ENCODE assay signal across 19 cellular contexts in the genomic region with DNA sequence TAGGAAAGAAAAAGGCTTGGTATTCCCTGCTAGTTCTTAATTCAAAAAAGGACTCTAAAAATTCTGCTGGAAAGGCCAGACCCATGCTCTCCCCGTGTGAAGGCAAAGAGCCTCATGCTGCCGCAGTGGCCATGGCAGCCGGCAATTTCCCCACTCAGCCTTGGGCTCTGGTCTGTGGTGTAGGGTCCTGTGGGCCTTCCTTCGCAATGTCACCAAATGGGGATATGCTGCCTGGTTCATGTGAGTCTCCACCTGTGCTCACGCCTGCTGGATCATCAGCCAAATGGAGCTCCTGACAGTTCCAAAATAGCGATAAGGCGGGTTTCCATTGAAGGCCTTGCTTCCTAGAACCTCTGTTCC.
DNase-seq lines count a peak whose midpoint lies in the region; TF ChIP-seq lines count a peak whose summit lies in the region.
"Had no signal": no experiment of that assay in that cellular context is flagged by ENCODE, and none has a peak within 500 bp of the region (broad histone marks: within the 10 kb centered on the region; RNA-seq: fewer than 3 reads in every experiment).

No MANE protein-coding gene starts in this region.

- peak overlapping the region; percentile 46 for H3K4me3 ChIP-seq in NB4 (ENCODE audit: low read depth, low read length)
- H3K4me3 ChIP-seq in esophagus muscularis mucosa = no peak overlapping the region
- H3K4me3 ChIP-seq in suprapubic skin = no peak overlapping the region
- H3K4me3 ChIP-seq in vagina = no peak overlapping the region
- H3K4me3 ChIP-seq in ovary = no peak overlapping the region
- H3K4me3 ChIP-seq: A549; BLaER1 treated with 17β-estradiol and CSF1 and Interleukin-3, amounts not matched to agents 10 nM and 100 nM; GM12878; HAP-1 had no signal

- TF ChIP-seq CTCF in NB4 (IDR thresholded peaks at IDR 0.05; ENCODE audit: low read depth, low read length) (no peak), esophagus muscularis mucosa (IDR thresholded peaks at IDR 0.05) (no peak), suprapubic skin (IDR thresholded peaks at IDR 0.05) (no peak), vagina (IDR thresholded peaks at IDR 0.05) (no peak), ovary (IDR thresholded peaks at IDR 0.05) (no peak)

- no peaks in the 10 kb centered on the region for H3K36me3 ChIP-seq in esophagus muscularis mucosa
- H3K36me3 ChIP-seq in suprapubic skin = no peaks in the 10 kb centered on the region
- no peaks in the 10 kb centered on the region for H3K36me3 ChIP-seq in vagina
- no peaks in the 10 kb centered on the region for H3K36me3 ChIP-seq in ovary
- H3K36me3 ChIP-seq: BLaER1 treated with 17β-estradiol and CSF1 and Interleukin-3, amounts not matched to agents 10 nM and 100 nM; HAP-1 had no signal

- intact Hi-C loops in esophagus muscularis mucosa (cut with DNase I) = no loop called here
- intact Hi-C loops in vagina (cut with DNase I) = no loop called here
- intact Hi-C loops in ovary (cut with DNase I) = no loop called here

- TF ChIP-seq EP300 in esophagus muscularis mucosa (IDR thresholded peaks at IDR 0.05) (no peak), suprapubic skin (IDR thresholded peaks at IDR 0.05) (no peak), ovary (IDR thresholded peaks at IDR 0.05) (no peak)

- no peaks in the 10 kb centered on the region for H3K9me3 ChIP-seq in esophagus muscularis mucosa
- no peaks in the 10 kb centered on the region for H3K9me3 ChIP-seq in suprapubic skin
- no peaks in the 10 kb centered on the region for H3K9me3 ChIP-seq in vagina
- H3K9me3 ChIP-seq in ovary = no peaks in the 10 kb centered on the region
- H3K9me3 ChIP-seq: A549, HAP-1 had no signal

- H3K27me3 ChIP-seq in esophagus muscularis mucosa (no peaks in the 10 kb centered on the region), suprapubic skin (no peaks in the 10 kb centered on the region), vagina (no peaks in the 10 kb centered on the region), ovary (no peaks in the 10 kb centered on the region)
- H3K27me3 ChIP-seq: BLaER1 treated with 17β-estradiol and CSF1 and Interleukin-3, amounts not matched to agents 10 nM and 100 nM had no signal

- no peaks in the 10 kb centered on the region for H3K4me1 ChIP-seq in esophagus muscularis mucosa
- H3K4me1 ChIP-seq in suprapubic skin = no peaks in the 10 kb centered on the region
- no peaks in the 10 kb centered on the region for H3K4me1 ChIP-seq in vagina
- H3K4me1 ChIP-seq in ovary (ENCODE audit: insufficient read depth) = no peaks in the 10 kb centered on the region
- H3K4me1 ChIP-seq: A549, HAP-1 had no signal

- 94% methylated on average over 7 of the region's 7 CpGs for WGBS in esophagus muscularis mucosa
- WGBS in suprapubic skin = 95% methylated on average over 7 of the region's 7 CpGs
- WGBS in ovary, 3 donors = 90 to 98% (median 96%) methylated on average over 7 of the region's 7 CpGs

- no peak for TF ChIP-seq POLR2A in NB4 (IDR thresholded peaks at IDR 0.05; ENCODE audit: extremely low read depth, insufficient read length)
- no peak for TF ChIP-seq POLR2A in esophagus muscularis mucosa (IDR thresholded peaks at IDR 0.05; ENCODE audit: low read depth)
- TF ChIP-seq POLR2A in suprapubic skin (IDR thresholded peaks at IDR 0.05) = no peak
- no peak for TF ChIP-seq POLR2A in vagina (IDR thresholded peaks at IDR 0.05)
- TF ChIP-seq POLR2A in ovary (IDR thresholded peaks at IDR 0.05) = no peak

- DNase-seq in SIG-M5 treated with dmso at 0.1 percent for 504 hours (lab: John Stamatoyannopoulos, UW; ENCODE audit: unreplicated experiment) (peak; percentile 45), SIG-M5 (lab: John Stamatoyannopoulos, UW) (no peak), NB4 (ENCODE audit: low read depth) (peak; percentile 72), esophagus muscularis mucosa (ENCODE audit: extremely low spot score) (peak; percentile 62), suprapubic skin (ENCODE audit: low spot score in 2 of 2) (no peak), vagina (ENCODE audit: extremely low spot score in 2 of 2) (no peak), ovary (no peak)
- DNase-seq: CD8-positive, alpha-beta T cell; COR-L47; DMS 273 treated with DMSO at 0.1 percent for 48 hours; DMS53; DND-41; EL; IMR-90 had no signal

- H3K27ac ChIP-seq in esophagus muscularis mucosa (replicated peaks in 1 of 4) (no peak overlapping the region), suprapubic skin (peak overlapping the region; percentile 24), vagina (no peak overlapping the region), ovary (no peak overlapping the region)
- H3K27ac ChIP-seq: 22Rv1; A549; BLaER1 treated with 17β-estradiol and CSF1 and Interleukin-3, amounts not matched to agents 10 nM and 100 nM had no signal

Comparison
In these comparisons a context has a peak if more than half of its experiments do, and no peak if none do; other contexts are left out.
1. DNase-seq: peak in SIG-M5 treated with dmso at 0.1 percent for 504 hours (single experiment), NB4 (single experiment) and esophagus muscularis mucosa (single experiment); none in SIG-M5 (single experiment), suprapubic skin (0 of 2), vagina (0 of 2) and ovary (0 of 5).